Comparison of ENCODE assay signal across 18 cellular contexts in genomic region chr15:74426404-74427281, GRCh38. TPM values are rescaled to one million over a fixed set of nuclear protein-coding genes. Genes with fewer than 3 reads are reported as not detected.
DNase-seq lines count a peak whose midpoint lies in the region; ATAC-seq, FAIRE-seq and TF ChIP-seq lines count a peak whose summit lies in the region.
"Had no signal": no experiment of that assay in that cellular context is flagged by ENCODE, and none has a peak within 500 bp of the region (broad histone marks: within the 10 kb centered on the region; RNA-seq: fewer than 3 reads in every experiment).

No MANE protein-coding gene starts in this region.

- H3K4me3 ChIP-seq in CD8-positive, alpha-beta memory T cell (ENCODE audit: low read length), result no peak overlapping the region
- H3K4me3 ChIP-seq in GM12864 (ENCODE audit: low read depth, low read length) (peak overlapping the region; percentile 13; the same call in 1 of the 2 replicates), kidney (ENCODE audit: low read length in 2 of 2) (no peak overlapping the region), uterus (no peak overlapping the region)
- H3K4me3 ChIP-seq: adrenal gland; BLaER1 treated with 17β-estradiol and CSF1 and Interleukin-3, amounts not matched to agents 10 nM and 100 nM; suprapubic skin had no signal

- H3K36me3 Mint-ChIP-seq in CD8-positive, alpha-beta memory T cell, result peaks cover 0 to 6% (median 2%) of the 10 kb centered on the region in 3 donors
- H3K36me3 Mint-ChIP-seq in activated naive CD8-positive, alpha-beta T cell, result peaks cover 13% of the 10 kb centered on the region
- H3K36me3 Mint-ChIP-seq in naive B cell (peaks cover 0 to 11% of the 10 kb centered on the region in 2 donors), progenitor cell of endocrine pancreas (ENCODE audit: insufficient read depth) (no peaks in the 10 kb centered on the region)

- no peaks in the 10 kb centered on the region for H3K9me3 ChIP-seq in CD8-positive, alpha-beta memory T cell (ENCODE audit: low read length)
- H3K9me3 ChIP-seq in kidney (ENCODE audit: control insufficient read depth in 1 of 2, low read length in 2 of 2), result no peaks in the 10 kb centered on the region
- H3K9me3 ChIP-seq in uterus, result no peaks in the 10 kb centered on the region
- H3K9me3 ChIP-seq: adrenal gland; BLaER1 treated with 17β-estradiol and CSF1 and Interleukin-3, amounts not matched to agents 10 nM and 100 nM; suprapubic skin had no signal

- peak overlapping the region in 7 of 8 donors; percentile 19 to 93 (median 65) for H3K27ac Mint-ChIP-seq in CD8-positive, alpha-beta memory T cell
- H3K27ac Mint-ChIP-seq in activated naive CD8-positive, alpha-beta T cell, result peak overlapping the region; percentile 54
- H3K27ac Mint-ChIP-seq in naive B cell (peak overlapping the region; percentile 7 to 94 (median 78)), progenitor cell of endocrine pancreas (no peak overlapping the region)

- intact Hi-C loops in kidney (cut with DNase I), result no loop called here
- intact Hi-C loops in uterus (cut with DNase I; ENCODE audit: low total_unique reads), result no loop called here

- no peak for ATAC-seq in naive B cell (ENCODE audit: low read depth in 2 of 2)
- ATAC-seq: left lobe of liver; naive thymus-derived CD4-positive, alpha-beta T cell had no signal

- FAIRE-seq in kidney (lab: Jason Lieb, UNC), result no peak
- FAIRE-seq: H1 had no signal

- H3K27me3 ChIP-seq in CD8-positive, alpha-beta memory T cell (ENCODE audit: insufficient read depth, low read length, poor library complexity, severe bottlenecking), result no peaks in the 10 kb centered on the region
- H3K27me3 ChIP-seq in uterus, result no peaks in the 10 kb centered on the region
- H3K27me3 ChIP-seq: adrenal gland had no signal

- CTCF ChIA-PET in CD8-positive, alpha-beta memory T cell (lab: Charles Lee), result interaction anchor here (1.1 to 1.8 kb wide), 3 partner anchors 23 to 44 kb away, joined by 5 to 6 read pairs (median 6); no protein-coding TSS in a partner anchor

- no peak overlapping the region for H3K9ac ChIP-seq in kidney (ENCODE audit: low read length in 2 of 2)

- H3K36me3 ChIP-seq in CD8-positive, alpha-beta memory T cell (ENCODE audit: insufficient read depth, low read length), result no peaks in the 10 kb centered on the region
- H3K36me3 ChIP-seq in kidney (ENCODE audit: control insufficient read depth in 1 of 2, insufficient read depth in 2 of 2, low read length in 2 of 2) (no peaks in the 10 kb centered on the region), uterus (no peaks in the 10 kb centered on the region)
- H3K36me3 ChIP-seq: adrenal gland; BLaER1 treated with 17β-estradiol and CSF1 and Interleukin-3, amounts not matched to agents 10 nM and 100 nM; suprapubic skin had no signal

- no peak for DNase-seq in CD8-positive, alpha-beta memory T cell
- DNase-seq in GM12864 (ENCODE audit: low read depth) (no peak), naive B cell (no peak), progenitor cell of endocrine pancreas (ENCODE audit: low spot score, unreplicated experiment) (no peak), kidney (no peak), uterus (no peak)
- DNase-seq: adrenal gland; cerebellar nuclear complex; foreskin fibroblast; naive thymus-derived CD4-positive, alpha-beta T cell; NCI-H187 treated with DMSO at 0.1 percent for 48 hours; NCI-H524 had no signal

- H3K9me3 Mint-ChIP-seq in CD8-positive, alpha-beta memory T cell, result no peaks in the 10 kb centered on the region
- H3K9me3 Mint-ChIP-seq in activated naive CD8-positive, alpha-beta T cell (ENCODE audit: low read depth), result no peaks in the 10 kb centered on the region
- H3K9me3 Mint-ChIP-seq in naive B cell, result no peaks in the 10 kb centered on the region
- H3K9me3 Mint-ChIP-seq in progenitor cell of endocrine pancreas (ENCODE audit: low read depth), result no peaks in the 10 kb centered on the region

- no peak for TF ChIP-seq POLR2A in uterus (IDR thresholded peaks at IDR 0.05)

- no peak overlapping the region for H3K27ac ChIP-seq in CD8-positive, alpha-beta memory T cell (ENCODE audit: low read depth, low read length)
- H3K27ac ChIP-seq in kidney (ENCODE audit: low read depth in 2 of 2, low read length in 2 of 2) (no peak overlapping the region), uterus (no peak overlapping the region)
- H3K27ac ChIP-seq: adrenal gland, suprapubic skin, VCaP had no signal

- peaks cover 0 to 1% of the 10 kb centered on the region in 2 donors for H3K27me3 Mint-ChIP-seq in CD8-positive, alpha-beta memory T cell
- no peaks in the 10 kb centered on the region for H3K27me3 Mint-ChIP-seq in activated naive CD8-positive, alpha-beta T cell
- H3K27me3 Mint-ChIP-seq in naive B cell (no peaks in the 10 kb centered on the region), progenitor cell of endocrine pancreas (peaks cover 28% of the 10 kb centered on the region)

- peaks cover 53 to 85% (median 53%) of the 10 kb centered on the region in 3 donors for H3K4me1 Mint-ChIP-seq in CD8-positive, alpha-beta memory T cell
- peaks cover 61% of the 10 kb centered on the region for H3K4me1 Mint-ChIP-seq in activated naive CD8-positive, alpha-beta T cell (ENCODE audit: low read depth)
- peaks cover 90 to 100% (median 100%) of the 10 kb centered on the region in 3 donors for H3K4me1 Mint-ChIP-seq in naive B cell
- H3K4me1 Mint-ChIP-seq in progenitor cell of endocrine pancreas (ENCODE audit: low read depth), result peaks cover 4% of the 10 kb centered on the region

- POLR2A ChIA-PET in CD8-positive, alpha-beta memory T cell (lab: Charles Lee), result interaction anchor here (1.3 kb wide), 1 partner anchor 10 kb away, joined by 4 read pairs; no protein-coding TSS in a partner anchor

- peak overlapping the region in 1 of 7 donors; percentile 74 for H3K4me3 Mint-ChIP-seq in CD8-positive, alpha-beta memory T cell
- peak overlapping the region; percentile 75 for H3K4me3 Mint-ChIP-seq in activated naive CD8-positive, alpha-beta T cell
- H3K4me3 Mint-ChIP-seq in naive B cell (peak overlapping the region in 4 of 8 donors; percentile 15 to 52 (median 27)), progenitor cell of endocrine pancreas (ENCODE audit: low read depth) (no peak overlapping the region)
- H3K4me3 Mint-ChIP-seq: naive thymus-derived CD4-positive, alpha-beta T cell had no signal

- TF ChIP-seq CTCF in GM12864 (IDR thresholded peaks at IDR 0.05; ENCODE audit: low read depth, low read length, missing control alignments) (no peak), progenitor cell of endocrine pancreas (IDR thresholded peaks at IDR 0.05; ENCODE audit: unreplicated experiment) (no peak), kidney (IDR thresholded peaks at IDR 0.05; ENCODE audit: borderline replicate concordance, extremely low read depth, insufficient read depth) (no peak), uterus (IDR thresholded peaks at IDR 0.05) (no peak)

- peaks cover 8% of the 10 kb centered on the region for H3K4me1 ChIP-seq in CD8-positive, alpha-beta memory T cell (ENCODE audit: insufficient read depth, low read length)
- peaks cover 0 to 2% of the 10 kb centered on the region in 2 donors for H3K4me1 ChIP-seq in kidney (ENCODE audit: control insufficient read depth in 1 of 2, insufficient read depth in 1 of 2, low read depth in 1 of 2, low read length in 2 of 2)
- H3K4me1 ChIP-seq in uterus, result peaks cover 10 to 18% of the 10 kb centered on the region in 2 donors

RNA-seq across cellular contexts. Expression of gene SEMA7A, which starts 7.1 kb away (rescaled TPM):
- total RNA-seq in CD8-positive, alpha-beta memory T cell, result 10 to 100 TPM; 71.2 to 72.5 TPM
- polyA plus RNA-seq in CD8-positive, alpha-beta memory T cell, result 1.9 TPM
- polyA plus RNA-seq in naive B cell (ENCODE audit: low read depth in 6 of 6) (1 to 10 TPM in 2 of 6 donors, under 1 TPM in 3, not detected in 1; 0.10 to 1.5 (median 0.62) TPM), kidney (ENCODE audit: insufficient read depth, low read depth, low replicate concordance) (2.8 TPM)
- total RNA-seq in progenitor cell of endocrine pancreas (1.9 and 2.6 TPM in 2 replicates), kidney (3.6 TPM), uterus (10 to 100 TPM in 1 of 4 donors, 1 to 10 TPM in 1, under 1 TPM in 1, not detected in 1; 0.29 to 16.9 (median 4.5) TPM)
- polyA plus RNA-seq: naive thymus-derived CD4-positive, alpha-beta T cell had no signal

RNA-seq across cellular contexts. Expression of gene UBL7, which starts 34.3 kb away (rescaled TPM):
- total RNA-seq in CD8-positive, alpha-beta memory T cell, result 10 to 100 TPM; 64.9 to 67.7 TPM
- 101 TPM for polyA plus RNA-seq in CD8-positive, alpha-beta memory T cell
- 100 to 1,000 TPM; 113 to 143 (median 134) TPM for polyA plus RNA-seq in naive B cell (ENCODE audit: low read depth in 6 of 6)
- total RNA-seq in progenitor cell of endocrine pancreas, result 45.9 and 53.7 TPM in 2 replicates
- 32.9 TPM for total RNA-seq in kidney
- 75.8 TPM for polyA plus RNA-seq in kidney (ENCODE audit: insufficient read depth, low read depth, low replicate concordance)
- 10 to 100 TPM; 15.4 to 60.6 (median 35.7) TPM for total RNA-seq in uterus

RNA-seq across cellular contexts. Expression of gene CYP11A1, which starts 59.2 kb away (rescaled TPM):
- not detected for total RNA-seq in CD8-positive, alpha-beta memory T cell
- not detected for polyA plus RNA-seq in CD8-positive, alpha-beta memory T cell
- polyA plus RNA-seq in naive B cell (ENCODE audit: low read depth in 6 of 6) (not detected), kidney (ENCODE audit: insufficient read depth, low read depth, low replicate concordance) (2.7 TPM)
- total RNA-seq in progenitor cell of endocrine pancreas (1.6 and 2.0 TPM in 2 replicates), kidney (0.13 TPM), uterus (1 to 10 TPM in 2 of 4 donors, not detected in 2; 1.1 to 2.3 TPM)
- polyA plus RNA-seq: naive thymus-derived CD4-positive, alpha-beta T cell had no signal

Comparison
In these comparisons a context has a peak if more than half of its experiments do, and no peak if none do; other contexts are left out.
1. RNA of gene SEMA7A, which starts 7.1 kb away (total RNA-seq): 71.2 to 72.5 TPM in CD8-positive, alpha-beta memory T cell; 0.29 to 16.9 TPM in uterus, 3.6 TPM in kidney (single experiment) and 1.9 to 2.6 TPM in progenitor cell of endocrine pancreas; every median in the first group is over 4 times any median in the second.